In genomic region chr19:12695514-12695913, GRCh38 we compare ENCODE assay signal across 9 cellular contexts. TPM values are rescaled to one million over a fixed set of nuclear protein-coding genes. Genes with fewer than 3 reads are reported as not detected.
DNase-seq lines count a peak whose midpoint lies in the region; ATAC-seq and TF ChIP-seq lines count a peak whose summit lies in the region.
"Had no signal": no experiment of that assay in that cellular context is flagged by ENCODE, and none has a peak within 500 bp of the region (broad histone marks: within the 10 kb centered on the region; RNA-seq: fewer than 3 reads in every experiment).

No MANE protein-coding gene starts in this region.

- no peak for ATAC-seq in GM21447 (IDR thresholded peaks at IDR 0.05; ENCODE audit: unreplicated experiment)

- H3K27me3 Mint-ChIP-seq in IgD-negative memory B cell (no peaks in the 10 kb centered on the region), nephron (ENCODE audit: low read depth) (no peaks in the 10 kb centered on the region)

- intact Hi-C loops in colonic mucosa (cut with DNase I), result no loop called here

- peaks cover 32 to 61% (median 48%) of the 10 kb centered on the region in 10 experiments for H3K4me1 ChIP-seq in BLaER1 treated with 17β-estradiol and CSF1 and Interleukin-3, amounts not matched to agents 10 nM and 100 nM
- H3K4me1 ChIP-seq in colonic mucosa, result peaks cover 5% of the 10 kb centered on the region

- H3K4me2 ChIP-seq in BLaER1 treated with 17β-estradiol and CSF1 and Interleukin-3, amounts not matched to agents 10 nM and 100 nM, result peak overlapping the region; percentile 89 to 98 (median 94)

- H3K36me3 Mint-ChIP-seq in IgD-negative memory B cell (peaks cover 2% of the 10 kb centered on the region), nephron (ENCODE audit: low read depth) (peaks cover 5% of the 10 kb centered on the region)

- H3K27ac ChIP-seq in BLaER1 treated with 17β-estradiol and CSF1 and Interleukin-3, amounts not matched to agents 10 nM and 100 nM, result peak overlapping the region in 7 of 11 experiments; percentile 44 to 85 (median 74); a peak in 12 of 22 replicates
- no peak overlapping the region for H3K27ac ChIP-seq in colonic mucosa

- H3K27me3 ChIP-seq in BLaER1 treated with 17β-estradiol and CSF1 and Interleukin-3, amounts not matched to agents 10 nM and 100 nM, result no peaks in the 10 kb centered on the region
- no peaks in the 10 kb centered on the region for H3K27me3 ChIP-seq in colonic mucosa

- H3K4me1 Mint-ChIP-seq in IgD-negative memory B cell (peaks cover 0 to 8% (median 7%) of the 10 kb centered on the region in 3 donors), nephron (peaks cover 10% of the 10 kb centered on the region)

- no peak for DNase-seq in colonic mucosa
- DNase-seq in anterior cingulate cortex (lab: John Stamatoyannopoulos, UW), result no peak
- DNase-seq in NCI-H2171 treated with DMSO at 0.1 percent for 48 hours (lab: John Stamatoyannopoulos, UW), result no peak
- DNase-seq in NCI-H2029 (lab: John Stamatoyannopoulos, UW), result no peak
- DNase-seq: activated gamma-delta T cell treated with Interleukin-2 at 50 U/mL for 16 hours had no signal

- peak overlapping the region; percentile 72 to 88 (median 76) for H3K4me3 Mint-ChIP-seq in IgD-negative memory B cell
- H3K4me3 Mint-ChIP-seq in nephron, result peak overlapping the region; percentile 80 to 93 (median 80)

- H3K36me3 ChIP-seq in BLaER1 treated with 17β-estradiol and CSF1 and Interleukin-3, amounts not matched to agents 10 nM and 100 nM, result peaks cover 22 to 57% (median 33%) of the 10 kb centered on the region in 11 experiments; a peak in 21 of 22 replicates
- no peaks in the 10 kb centered on the region for H3K36me3 ChIP-seq in colonic mucosa

- H3K9me3 Mint-ChIP-seq in IgD-negative memory B cell (no peaks in the 10 kb centered on the region), nephron (no peaks in the 10 kb centered on the region)

- no peaks in the 10 kb centered on the region for H3K9me3 ChIP-seq in BLaER1 treated with 17β-estradiol and CSF1 and Interleukin-3, amounts not matched to agents 10 nM and 100 nM (replicated peaks in 1 of 11)
- no peaks in the 10 kb centered on the region for H3K9me3 ChIP-seq in colonic mucosa

- TF ChIP-seq CTCF in colonic mucosa (IDR thresholded peaks at IDR 0.05) (no peak), nephron (IDR thresholded peaks at IDR 0.05; ENCODE audit: unreplicated experiment in 3 of 3) (no peak)

- peak overlapping the region; percentile 71 to 87 (median 84) for H3K9ac ChIP-seq in BLaER1 treated with 17β-estradiol and CSF1 and Interleukin-3, amounts not matched to agents 10 nM and 100 nM
- H3K9ac ChIP-seq in colonic mucosa (ENCODE audit: low read depth in 2 of 2, low read length in 2 of 2), result peak overlapping the region in 1 of 2 donors; percentile 40

- H3K4me3 ChIP-seq in BLaER1 treated with 17β-estradiol and CSF1 and Interleukin-3, amounts not matched to agents 10 nM and 100 nM, result peak overlapping the region; percentile 74 to 94 (median 78)
- peak overlapping the region; percentile 75 for H3K4me3 ChIP-seq in colonic mucosa

- H4K20me1 ChIP-seq in BLaER1 treated with 17β-estradiol and CSF1 and Interleukin-3, amounts not matched to agents 10 nM and 100 nM, result peaks cover 0 to 10% (median 5%) of the 10 kb centered on the region in 11 experiments; a peak in 5 of 22 replicates

- H3K27ac Mint-ChIP-seq in IgD-negative memory B cell (peak overlapping the region in 1 of 3 donors; percentile 92), nephron (no peak overlapping the region)

RNA-seq across cellular contexts. Expression of gene FBXW9, which starts 0.9 kb away (rescaled TPM):
- polyA plus RNA-seq in IgD-negative memory B cell, result 5.1 TPM
- 10 to 100 TPM in 1 of 2 donors, 1 to 10 TPM in 1; 6.5 to 10.3 TPM for total RNA-seq in colonic mucosa

RNA-seq across cellular contexts. Expression of gene GNG14, which starts 7.7 kb away (rescaled TPM):
- not detected for polyA plus RNA-seq in IgD-negative memory B cell
- total RNA-seq in colonic mucosa, result not detected

RNA-seq across cellular contexts. Expression of gene DHPS, which starts 13.8 kb away (rescaled TPM):
- polyA plus RNA-seq in IgD-negative memory B cell, result 111 TPM
- 10 to 100 TPM; 66.2 to 87.5 TPM for total RNA-seq in colonic mucosa

RNA-seq across cellular contexts. Expression of gene TNPO2, which starts 28.2 kb away (rescaled TPM):
- 4.2 TPM for polyA plus RNA-seq in IgD-negative memory B cell
- total RNA-seq in colonic mucosa, result 10 to 100 TPM; 46.7 to 65.5 TPM

RNA-seq across cellular contexts. Expression of gene WDR83, which starts 28.9 kb away (rescaled TPM):
- polyA plus RNA-seq in IgD-negative memory B cell, result 18.4 TPM
- total RNA-seq in colonic mucosa, result 10 to 100 TPM in 1 of 2 donors, 1 to 10 TPM in 1; 7.3 to 17.9 TPM
